Comparison of ENCODE assay signal across 15 cellular contexts in the genomic region with DNA sequence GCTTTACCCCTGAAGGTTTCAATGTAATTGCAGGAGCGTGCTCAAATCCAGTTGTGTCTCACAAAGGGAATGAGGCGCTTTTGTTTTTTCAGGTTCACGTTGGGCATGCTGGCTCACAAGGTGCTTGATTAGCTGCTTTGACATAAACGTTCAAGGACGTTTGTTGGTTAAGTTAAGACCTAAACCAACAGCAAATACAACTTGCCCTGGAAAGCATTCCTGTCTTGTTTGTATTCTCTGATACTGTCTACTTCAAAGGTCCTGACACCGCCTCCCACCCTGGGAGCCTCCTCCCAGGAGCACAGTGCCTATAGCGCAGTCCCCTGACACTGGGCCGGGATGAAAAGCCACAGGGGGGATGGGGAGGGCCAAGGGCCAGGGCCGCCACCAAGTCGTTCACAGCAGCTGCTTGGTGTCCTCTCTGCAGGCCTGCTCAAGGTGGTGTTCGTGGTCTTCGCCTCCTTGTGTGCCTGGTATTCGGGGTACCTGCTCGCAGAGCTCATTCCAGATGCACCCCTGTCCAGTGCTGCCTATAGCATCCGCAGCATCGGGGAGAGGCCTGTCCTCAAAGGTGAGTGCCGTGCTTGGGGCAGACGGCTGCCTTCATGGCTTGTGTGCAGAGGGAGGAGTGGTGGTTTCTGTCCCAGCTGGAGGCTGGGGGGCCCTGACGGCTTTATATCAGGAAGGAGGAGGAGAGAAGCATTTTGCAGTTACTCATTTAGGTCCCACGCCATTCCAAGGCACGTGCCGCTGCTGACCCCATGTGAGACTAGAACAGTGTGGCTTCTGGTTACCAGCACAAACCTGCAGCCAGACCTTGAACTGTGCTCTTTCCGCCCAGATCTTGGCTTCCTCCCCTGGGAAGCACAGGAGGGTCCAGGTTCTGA. TPM values are rescaled to one million over a fixed set of nuclear protein-coding genes. Genes with fewer than 3 reads are reported as not detected.
"Had no signal": no experiment of that assay in that cellular context is flagged by ENCODE, and none has a peak within 500 bp of the region (broad histone marks: within the 10 kb centered on the region; RNA-seq: fewer than 3 reads in every experiment).

No MANE protein-coding gene starts in this region.

- H3K36me3 ChIP-seq: sigmoid colon, spleen, thyroid gland, uterus had no signal

- H3K4me3 ChIP-seq: sigmoid colon, spleen, thyroid gland, uterus had no signal

- H3K9me3 ChIP-seq: sigmoid colon, spleen, thyroid gland, uterus had no signal

- ATAC-seq: activated CD4-positive, CD25-positive, alpha-beta regulatory T cell treated with anti-CD3 and anti-CD28 coated beads, Interleukin-2, amount 50 U/mL, for 24 hours; natural killer cell treated with Interleukin-12 subunit alpha and Interleukin-12 subunit beta and Interleukin-15 and Interleukin-18, amount 100 ng/mL, for 72 hours had no signal

- H3K27ac ChIP-seq: sigmoid colon, spleen, thyroid gland, uterus had no signal

- H3K4me1 ChIP-seq: sigmoid colon, spleen, thyroid gland, uterus had no signal

- H3K9me3 Mint-ChIP-seq: activated naive CD8-positive, alpha-beta T cell treated with anti-CD3 and anti-CD28 coated beads, Interleukin-2, amount 10 ng/mL, durations not matched to agents 7 days and 5 days; activated T-helper 1 cell treated with anti-CD3 and anti-CD28 coated beads, Interleukin-12 subunit alpha, Interleukin-12 subunit beta, Interleukin-2, Interleukin-4 antibody, amounts not matched to agents 30 ng/mL and 10 ng/mL and 1 ng/mL, durations not matched to agents 14 hours and 24 hours and 36 hours; natural killer cell treated with Interleukin-12 subunit alpha and Interleukin-12 subunit beta and Interleukin-15 and Interleukin-18, amount 100 ng/mL, for 72 hours had no signal

- H3K27ac Mint-ChIP-seq: activated naive CD8-positive, alpha-beta T cell treated with anti-CD3 and anti-CD28 coated beads, Interleukin-2, amount 10 ng/mL, durations not matched to agents 7 days and 5 days; activated T-helper 1 cell treated with anti-CD3 and anti-CD28 coated beads, Interleukin-12 subunit alpha, Interleukin-12 subunit beta, Interleukin-2, Interleukin-4 antibody, amounts not matched to agents 30 ng/mL and 10 ng/mL and 1 ng/mL, durations not matched to agents 14 hours and 24 hours and 36 hours; natural killer cell treated with Interleukin-12 subunit alpha and Interleukin-12 subunit beta and Interleukin-15 and Interleukin-18, amount 100 ng/mL, for 72 hours had no signal

- H3K36me3 Mint-ChIP-seq: activated naive CD8-positive, alpha-beta T cell treated with anti-CD3 and anti-CD28 coated beads, Interleukin-2, amount 10 ng/mL, durations not matched to agents 7 days and 5 days; natural killer cell treated with Interleukin-12 subunit alpha and Interleukin-12 subunit beta and Interleukin-15 and Interleukin-18, amount 100 ng/mL, for 72 hours had no signal

- H3K4me3 Mint-ChIP-seq: activated naive CD8-positive, alpha-beta T cell treated with anti-CD3 and anti-CD28 coated beads, Interleukin-2, amount 10 ng/mL, durations not matched to agents 7 days and 5 days; activated T-helper 1 cell treated with anti-CD3 and anti-CD28 coated beads, Interleukin-12 subunit alpha, Interleukin-12 subunit beta, Interleukin-2, Interleukin-4 antibody, amounts not matched to agents 30 ng/mL and 10 ng/mL and 1 ng/mL, durations not matched to agents 14 hours and 24 hours and 36 hours; natural killer cell treated with Interleukin-12 subunit alpha and Interleukin-12 subunit beta and Interleukin-15 and Interleukin-18, amount 100 ng/mL, for 72 hours had no signal

- H3K27me3 ChIP-seq: thyroid gland, uterus had no signal

- DNase-seq: activated naive CD8-positive, alpha-beta T cell treated with anti-CD3 and anti-CD28 coated beads, Interleukin-2, amount 10 ng/mL, durations not matched to agents 7 days and 5 days; anterior cingulate cortex; cortex of kidney; effector CD8-positive, alpha-beta T cell; head of caudate nucleus; mesendoderm; sigmoid colon; spleen; thyroid gland; uterus had no signal

- FAIRE-seq: frontal cortex had no signal

RNA-seq across cellular contexts. Expression of a gene that starts 6.1 kb away (rescaled TPM):
- total RNA-seq: activated CD8-positive, alpha-beta memory T cell treated with anti-CD3 and anti-CD28 coated beads for 36 hours; activated naive CD8-positive, alpha-beta T cell treated with anti-CD3 and anti-CD28 coated beads, Interleukin-2, amount 10 ng/mL, durations not matched to agents 7 days and 5 days; activated T-helper 1 cell treated with anti-CD3 and anti-CD28 coated beads, Interleukin-12 subunit alpha, Interleukin-12 subunit beta, Interleukin-2, Interleukin-4 antibody, amounts not matched to agents 30 ng/mL and 10 ng/mL and 1 ng/mL, durations not matched to agents 14 hours and 24 hours and 36 hours; frontal cortex; natural killer cell treated with Interleukin-12 subunit alpha and Interleukin-12 subunit beta and Interleukin-15 and Interleukin-18, amount 100 ng/mL, for 72 hours had no signal
